1 cellular context compared by ENCODE assay signal in the genomic region with DNA sequence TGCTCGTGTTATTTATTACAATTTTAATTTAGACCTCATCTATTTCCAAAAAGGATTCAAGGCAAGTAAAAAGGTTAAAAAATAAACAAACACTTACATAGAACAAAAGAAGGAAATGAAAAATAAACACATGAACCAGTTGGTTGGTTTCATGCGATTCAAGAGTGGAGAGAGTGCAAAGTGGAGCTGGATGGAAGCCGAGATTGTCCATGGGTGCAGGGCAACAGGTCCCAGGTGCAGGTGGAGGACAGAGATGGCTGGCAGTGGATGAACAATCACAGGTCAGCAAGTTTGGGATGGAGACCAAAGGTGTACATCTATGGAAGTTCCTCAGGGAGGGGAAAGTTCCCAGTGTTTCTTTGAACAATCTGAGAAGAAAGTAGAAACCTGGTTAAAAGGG.
TF ChIP-seq lines count a peak whose summit lies in the region.

No MANE protein-coding gene starts in this region.

TF ChIP-seq in HepG2, 621 proteins besides CTCF, POLR2A, EP300 and RAD21 (continued from another document):
- TF ChIP-seq ZNF337 (CRISPR knock-in tag; IDR thresholded peaks at IDR 0.05; ENCODE audit: borderline replicate concordance, low read depth) (no peak), EEA1 (CRISPR knock-in tag; IDR thresholded peaks at IDR 0.05; ENCODE audit: borderline replicate concordance) (no peak), MED1 (CRISPR knock-in tag; IDR thresholded peaks at IDR 0.05) (no peak)
- TF ChIP-seq, protein P1, sequence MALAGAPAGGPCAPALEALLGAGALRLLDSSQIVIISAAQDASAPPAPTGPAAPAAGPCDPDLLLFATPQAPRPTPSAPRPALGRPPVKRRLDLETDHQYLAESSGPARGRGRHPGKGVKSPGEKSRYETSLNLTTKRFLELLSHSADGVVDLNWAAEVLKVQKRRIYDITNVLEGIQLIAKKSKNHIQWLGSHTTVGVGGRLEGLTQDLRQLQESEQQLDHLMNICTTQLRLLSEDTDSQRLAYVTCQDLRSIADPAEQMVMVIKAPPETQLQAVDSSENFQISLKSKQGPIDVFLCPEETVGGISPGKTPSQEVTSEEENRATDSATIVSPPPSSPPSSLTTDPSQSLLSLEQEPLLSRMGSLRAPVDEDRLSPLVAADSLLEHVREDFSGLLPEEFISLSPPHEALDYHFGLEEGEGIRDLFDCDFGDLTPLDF (CRISPR knock-in tag; IDR thresholded peaks at IDR 0.05): no peak
